In genomic region chr9:122642226-122642625, GRCh38 we compare ENCODE assay signal across 1 cellular context.
TF ChIP-seq lines count a peak whose summit lies in the region.

No MANE protein-coding gene starts in this region.

TF ChIP-seq in GM23338, 12 proteins besides CTCF, POLR2A, EP300 and RAD21 (continued from another document):
- TF ChIP-seq ZNF462 (CRISPR knock-in tag; IDR thresholded peaks at IDR 0.05) (no peak), EZH2 (IDR thresholded peaks at IDR 0.05; ENCODE audit: low read depth, unreplicated experiment) (no peak), CREB1 (CRISPR knock-in tag; IDR thresholded peaks at IDR 0.05; ENCODE audit: low read depth) (no peak), ZNF331 (CRISPR knock-in tag; IDR thresholded peaks at IDR 0.05; ENCODE audit: low read depth) (no peak), ETS1 (IDR thresholded peaks at IDR 0.05) (no peak)
